In genomic region chr5:85670417-85670816, GRCh38 we compare ENCODE assay signal across 1 cellular context.
TF ChIP-seq lines count a peak whose summit lies in the region.

No MANE protein-coding gene starts in this region.

TF ChIP-seq in GM23338, 12 proteins besides CTCF, POLR2A, EP300 and RAD21 (continued from another document):
- no peak for TF ChIP-seq REST (IDR thresholded peaks at IDR 0.05; ENCODE audit: unreplicated experiment)
- TF ChIP-seq ZNF331 (CRISPR knock-in tag; IDR thresholded peaks at IDR 0.05; ENCODE audit: low read depth), result no peak
- TF ChIP-seq ETS1 (IDR thresholded peaks at IDR 0.05), result no peak
- no peak for TF ChIP-seq POLR2AphosphoS5 (IDR thresholded peaks at IDR 0.05; ENCODE audit: low read depth)
- no peak for TF ChIP-seq EZH2phosphoT487 (IDR thresholded peaks at IDR 0.05; ENCODE audit: unreplicated experiment)
- TF ChIP-seq JUNB (IDR thresholded peaks at IDR 0.05; ENCODE audit: unreplicated experiment), result no peak
- no peak for TF ChIP-seq EZH2 (IDR thresholded peaks at IDR 0.05; ENCODE audit: low read depth, unreplicated experiment)
